18 cellular contexts compared by ENCODE assay signal in the genomic region with DNA sequence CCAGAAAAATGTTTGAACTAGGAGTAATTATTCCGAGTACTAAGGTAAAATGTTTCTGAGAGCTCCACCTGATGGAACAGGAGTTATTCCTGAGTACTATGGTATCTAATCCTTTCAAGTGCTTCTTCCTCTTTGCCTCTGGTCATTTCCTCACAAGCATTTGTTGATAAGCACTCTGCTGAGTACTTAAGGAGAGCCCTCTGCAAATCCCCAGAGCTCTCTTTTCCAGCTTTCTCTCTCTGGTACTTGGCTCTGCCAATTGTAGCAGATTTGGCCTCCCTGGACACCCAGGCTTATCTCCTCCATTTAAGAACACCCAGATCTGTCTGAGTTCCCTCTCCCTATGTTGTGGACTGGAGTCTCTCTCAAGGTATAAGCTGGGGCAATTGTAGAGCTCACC.
"Had no signal": no experiment of that assay in that cellular context is flagged by ENCODE, and none has a peak within 500 bp of the region (broad histone marks: within the 10 kb centered on the region; RNA-seq: fewer than 3 reads in every experiment).

No MANE protein-coding gene starts in this region.

- H3K4me3 ChIP-seq: esophagus muscularis mucosa, gastrocnemius medialis, right lobe of liver, skin epidermis, tibial nerve, uterus had no signal

- H3K9me3 ChIP-seq: gastrocnemius medialis, right lobe of liver had no signal

- H3K27me3 ChIP-seq: brain microvascular endothelial cell, esophagus muscularis mucosa, right lobe of liver, tibial nerve, uterus had no signal

- DNase-seq: activated gamma-delta T cell treated with Interleukin-2 at 50 U/mL for 16 hours; activated T-cell treated with anti-CD3 and anti-CD28 coated beads, Interleukin-2, amount 50 U/mL, for 1 hour; aorta; brain microvascular endothelial cell; gastrocnemius medialis; hippocampal formation; left ventricle myocardium superior; nucleus accumbens; posterior cingulate gyrus; right lobe of liver; stimulated activated CD4-positive, alpha-beta T cell treated with anti-CD3 and anti-CD28 coated beads, Interleukin-2, amount 100 ng/mL, for 24 hours; stimulated activated naive CD8-positive, alpha-beta T cell treated with anti-CD3 and anti-CD28 coated beads, Interleukin-15, amount 100 ng/mL, for 72 hours; uterus had no signal

- H3K4me1 ChIP-seq: esophagus muscularis mucosa, gastrocnemius medialis, right lobe of liver, tibial nerve, uterus had no signal

- ATAC-seq: gastrocnemius medialis; left ventricle myocardium superior; right lobe of liver; stimulated activated effector memory CD8-positive, alpha-beta T cell treated with anti-CD3 and anti-CD28 coated beads, Interleukin-12 subunit alpha, Interleukin-12 subunit beta, amount 100 ng/mL, for 72 hours; stimulated activated naive CD8-positive, alpha-beta T cell treated with anti-CD3 and anti-CD28 coated beads, Interleukin-15, amount 100 ng/mL, for 72 hours; WTC11 had no signal

- H3K27ac ChIP-seq: brain microvascular endothelial cell, esophagus muscularis mucosa, gastrocnemius medialis, right lobe of liver, skin epidermis, tibial nerve, uterus had no signal

- H3K36me3 ChIP-seq: brain microvascular endothelial cell, esophagus muscularis mucosa, gastrocnemius medialis, right lobe of liver, tibial nerve, uterus had no signal
